In genomic region chr17:18031955-18032354, GRCh38 we compare ENCODE assay signal across 15 cellular contexts. TPM values are rescaled to one million over a fixed set of nuclear protein-coding genes. Genes with fewer than 3 reads are reported as not detected.
A peak's percentile ranks its signal among the peaks of the same experiment; 100 is the strongest.
DNase-seq lines count a peak whose midpoint lies in the region; ATAC-seq lines count a peak whose summit lies in the region.
"Had no signal": no experiment of that assay in that cellular context is flagged by ENCODE, and none has a peak within 500 bp of the region (broad histone marks: within the 10 kb centered on the region; RNA-seq: fewer than 3 reads in every experiment).

No MANE protein-coding gene starts in this region.

- no peaks in the 10 kb centered on the region for H3K27me3 ChIP-seq in adipocyte (replicated peaks; ENCODE audit: control insufficient read depth, insufficient read depth, low read length)

- no peak overlapping the region for H3K4me3 ChIP-seq in adipocyte (ENCODE audit: low read length)
- H3K4me3 ChIP-seq: thoracic aorta had no signal

- H3K4me1 ChIP-seq in adipocyte (ENCODE audit: control insufficient read depth, insufficient read depth, low read length) = peaks cover 10% of the 10 kb centered on the region

- DNase-seq in HK-2 (ENCODE audit: unreplicated experiment) (peak; percentile 52), adipocyte (ENCODE audit: low read depth) (no peak), glomerular visceral epithelial cell (ENCODE audit: extremely low spot score) (peak; percentile 53), renal cortical epithelial cell (ENCODE audit: low read depth) (peak; percentile 77), NCI-H1694 treated with DMSO at 0.1 percent for 48 hours (lab: John Stamatoyannopoulos, UW) (no peak)
- DNase-seq in activated CD4-positive, alpha-beta T cell treated with anti-CD3 and anti-CD28 coated beads for 1 hour = no peak
- DNase-seq: activated CD8-positive, alpha-beta memory T cell treated with anti-CD3 and anti-CD28 coated beads for 24 hours; activated naive CD4-positive, alpha-beta T cell treated with anti-CD3 and anti-CD28 coated beads, Interleukin-2, amount 50 U/mL, for 16 hours; cerebellar nuclear complex; kidney; NCI-H1105 treated with DMSO at 0.1 percent for 48 hours; NCI-H446 had no signal

- H3K9me3 ChIP-seq in adipocyte (ENCODE audit: control insufficient read depth, low read length) = no peaks in the 10 kb centered on the region
- H3K9me3 ChIP-seq: thoracic aorta had no signal

- H3K9ac ChIP-seq in adipocyte (ENCODE audit: low read length) = peak overlapping the region; percentile 18

- no peaks in the 10 kb centered on the region for H3K36me3 ChIP-seq in adipocyte (ENCODE audit: control insufficient read depth, insufficient read depth, low read length, severe bottlenecking)
- H3K36me3 ChIP-seq: thoracic aorta had no signal

- ATAC-seq in GM18867 (IDR thresholded peaks at IDR 0.05; ENCODE audit: unreplicated experiment) = no peak
- ATAC-seq: HCT116 had no signal

RNA-seq across cellular contexts. Expression of gene ATPAF2, which starts 7.0 kb away (rescaled TPM):
- 15.1 and 17.4 TPM in 2 replicates for total RNA-seq in renal cortical epithelial cell

RNA-seq across cellular contexts. Expression of gene GID4, which starts 7.3 kb away (rescaled TPM):
- 2.6 and 9.4 TPM in 2 replicates for total RNA-seq in renal cortical epithelial cell

RNA-seq across cellular contexts. Expression of gene DRG2, which starts 55.8 kb away (rescaled TPM):
- 36.5 and 39.6 TPM in 2 replicates for total RNA-seq in renal cortical epithelial cell

RNA-seq across cellular contexts. Expression of gene DRC3, which starts 59.3 kb away (rescaled TPM):
- 2.6 and 6.1 TPM in 2 replicates for total RNA-seq in renal cortical epithelial cell

RNA-seq across cellular contexts. Expression of gene TOM1L2, which starts 59.8 kb away (rescaled TPM):
- 15.3 and 58.5 TPM in 2 replicates for total RNA-seq in renal cortical epithelial cell

Comparison
In these comparisons a context has a peak if more than half of its experiments do, and no peak if none do; other contexts are left out.
1. DNase-seq: peak in HK-2 (single experiment), glomerular visceral epithelial cell (single experiment) and renal cortical epithelial cell (single experiment); none in adipocyte (single experiment), NCI-H1694 treated with DMSO at 0.1 percent for 48 hours (single experiment) and activated CD4-positive, alpha-beta T cell treated with anti-CD3 and anti-CD28 coated beads for 1 hour (single experiment).